Comparison of ENCODE assay signal across 3 cellular contexts in the genomic region with DNA sequence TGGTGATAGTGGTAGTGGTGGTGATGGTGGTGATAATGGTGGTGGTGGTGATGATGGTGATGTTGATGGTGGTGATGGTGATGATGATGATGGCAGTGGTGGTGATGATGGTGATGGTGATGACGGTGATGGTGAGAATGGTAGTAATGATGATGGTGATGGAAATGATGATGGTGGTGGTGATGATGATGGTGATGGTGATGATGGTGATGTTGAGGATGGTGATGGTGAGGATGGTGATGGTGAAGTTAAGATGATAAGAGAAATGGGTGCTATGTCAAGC.
TF ChIP-seq lines count a peak whose summit lies in the region.

No MANE protein-coding gene starts in this region.

TF ChIP-seq in GM12891, 5 proteins besides CTCF, POLR2A, EP300 and RAD21:
- no peak for TF ChIP-seq SPI1 (IDR thresholded peaks at IDR 0.05; ENCODE audit: low read depth, low read length)

TF ChIP-seq in IMR-90, 13 proteins besides CTCF, POLR2A, EP300 and RAD21:
- TF ChIP-seq CEBPB (IDR thresholded peaks at IDR 0.05; ENCODE audit: low read depth, low read length) = no peak
- TF ChIP-seq SMC3 (IDR thresholded peaks at IDR 0.05; ENCODE audit: low read depth, low read length) = no peak
- no peak for TF ChIP-seq MAZ (IDR thresholded peaks at IDR 0.05; ENCODE audit: borderline replicate concordance, low read depth, low read length)
- TF ChIP-seq, protein P1, sequence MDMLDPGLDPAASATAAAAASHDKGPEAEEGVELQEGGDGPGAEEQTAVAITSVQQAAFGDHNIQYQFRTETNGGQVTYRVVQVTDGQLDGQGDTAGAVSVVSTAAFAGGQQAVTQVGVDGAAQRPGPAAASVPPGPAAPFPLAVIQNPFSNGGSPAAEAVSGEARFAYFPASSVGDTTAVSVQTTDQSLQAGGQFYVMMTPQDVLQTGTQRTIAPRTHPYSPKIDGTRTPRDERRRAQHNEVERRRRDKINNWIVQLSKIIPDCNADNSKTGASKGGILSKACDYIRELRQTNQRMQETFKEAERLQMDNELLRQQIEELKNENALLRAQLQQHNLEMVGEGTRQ (IDR thresholded peaks at IDR 0.05; ENCODE audit: low read depth, low read length) = no peak
- TF ChIP-seq, protein P2, sequence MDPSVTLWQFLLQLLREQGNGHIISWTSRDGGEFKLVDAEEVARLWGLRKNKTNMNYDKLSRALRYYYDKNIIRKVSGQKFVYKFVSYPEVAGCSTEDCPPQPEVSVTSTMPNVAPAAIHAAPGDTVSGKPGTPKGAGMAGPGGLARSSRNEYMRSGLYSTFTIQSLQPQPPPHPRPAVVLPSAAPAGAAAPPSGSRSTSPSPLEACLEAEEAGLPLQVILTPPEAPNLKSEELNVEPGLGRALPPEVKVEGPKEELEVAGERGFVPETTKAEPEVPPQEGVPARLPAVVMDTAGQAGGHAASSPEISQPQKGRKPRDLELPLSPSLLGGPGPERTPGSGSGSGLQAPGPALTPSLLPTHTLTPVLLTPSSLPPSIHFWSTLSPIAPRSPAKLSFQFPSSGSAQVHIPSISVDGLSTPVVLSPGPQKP (IDR thresholded peaks at IDR 0.05; ENCODE audit: borderline replicate concordance, low read depth, low read length) = no peak
- no peak for TF ChIP-seq RFX5 (IDR thresholded peaks at IDR 0.05; ENCODE audit: low read depth, low read length)
- TF ChIP-seq CHD1 (IDR thresholded peaks at IDR 0.05; ENCODE audit: low read depth, low read length) = no peak
- no peak for TF ChIP-seq NFE2L2 (IDR thresholded peaks at IDR 0.05; ENCODE audit: low read depth, low read length)
- no peak for TF ChIP-seq RCOR1 (IDR thresholded peaks at IDR 0.05; ENCODE audit: insufficient replicate concordance, low read length)
- TF ChIP-seq FOS (IDR thresholded peaks at IDR 0.05; ENCODE audit: low read depth, low read length) = no peak
- no peak for TF ChIP-seq MXI1 (IDR thresholded peaks at IDR 0.05; ENCODE audit: borderline replicate concordance, low read depth, low read length)
- no peak for TF ChIP-seq BHLHE40 (IDR thresholded peaks at IDR 0.05; ENCODE audit: low read depth, low read length)
- TF ChIP-seq MAFK (IDR thresholded peaks at IDR 0.05; ENCODE audit: low read depth, low read length) = no peak
TF ChIP-seq in IMR-90: peak in this region for 0.

TF ChIP-seq in H1, 55 proteins besides CTCF, POLR2A, EP300 and RAD21:
- no peak for TF ChIP-seq TCF12 (IDR thresholded peaks at IDR 0.05; ENCODE audit: low read depth, low read length)
- no peak for TF ChIP-seq BACH1 (IDR thresholded peaks at IDR 0.05; ENCODE audit: low read length)
- TF ChIP-seq NANOG (IDR thresholded peaks at IDR 0.05; ENCODE audit: insufficient read depth, low read depth, low read length, poor library complexity, severe bottlenecking) = no peak
- TF ChIP-seq RNF2 (IDR thresholded peaks at IDR 0.05; ENCODE audit: borderline replicate concordance, low read depth, low read length, missing control alignments, poor library complexity, severe bottlenecking) = no peak
- no peak for TF ChIP-seq SIN3A (conservative IDR thresholded peaks at IDR 0.05 in 1 of 2, IDR thresholded peaks at IDR 0.05 in 1 of 2; ENCODE audit: low read depth in 1 of 2, low read length in 2 of 2)
- no peak for TF ChIP-seq KDM4A (IDR thresholded peaks at IDR 0.05; ENCODE audit: low read depth, low read length, severe bottlenecking)
- no peak for TF ChIP-seq TBP (IDR thresholded peaks at IDR 0.05; ENCODE audit: low read depth, low read length)
- no peak for TF ChIP-seq GTF2F1 (IDR thresholded peaks at IDR 0.05; ENCODE audit: borderline replicate concordance, low read depth, low read length)
- no peak for TF ChIP-seq JUND (IDR thresholded peaks at IDR 0.05; ENCODE audit: low read length)
- no peak for TF ChIP-seq NRF1 (IDR thresholded peaks at IDR 0.05; ENCODE audit: low read depth, low read length)
- no peak for TF ChIP-seq PHF8 (conservative IDR thresholded peaks at IDR 0.05; ENCODE audit: low read depth, low read length)
- no peak for TF ChIP-seq FOSL1 (IDR thresholded peaks at IDR 0.05; ENCODE audit: insufficient read depth, low read depth, low read length)
- no peak for TF ChIP-seq TAF7 (optimal IDR thresholded peaks at IDR 0.05; ENCODE audit: borderline replicate concordance, low read depth, low read length)
- TF ChIP-seq, protein P3, sequence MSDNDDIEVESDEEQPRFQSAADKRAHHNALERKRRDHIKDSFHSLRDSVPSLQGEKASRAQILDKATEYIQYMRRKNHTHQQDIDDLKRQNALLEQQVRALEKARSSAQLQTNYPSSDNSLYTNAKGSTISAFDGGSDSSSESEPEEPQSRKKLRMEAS (IDR thresholded peaks at IDR 0.05) = no peak
- no peak for TF ChIP-seq CTBP2 (IDR thresholded peaks at IDR 0.05; ENCODE audit: borderline replicate concordance, insufficient read depth, insufficient read length, low read length)
- no peak for TF ChIP-seq TAF1 (IDR thresholded peaks at IDR 0.05; ENCODE audit: low read depth, low read length)
